8 cellular contexts compared by ENCODE assay signal in the genomic region with DNA sequence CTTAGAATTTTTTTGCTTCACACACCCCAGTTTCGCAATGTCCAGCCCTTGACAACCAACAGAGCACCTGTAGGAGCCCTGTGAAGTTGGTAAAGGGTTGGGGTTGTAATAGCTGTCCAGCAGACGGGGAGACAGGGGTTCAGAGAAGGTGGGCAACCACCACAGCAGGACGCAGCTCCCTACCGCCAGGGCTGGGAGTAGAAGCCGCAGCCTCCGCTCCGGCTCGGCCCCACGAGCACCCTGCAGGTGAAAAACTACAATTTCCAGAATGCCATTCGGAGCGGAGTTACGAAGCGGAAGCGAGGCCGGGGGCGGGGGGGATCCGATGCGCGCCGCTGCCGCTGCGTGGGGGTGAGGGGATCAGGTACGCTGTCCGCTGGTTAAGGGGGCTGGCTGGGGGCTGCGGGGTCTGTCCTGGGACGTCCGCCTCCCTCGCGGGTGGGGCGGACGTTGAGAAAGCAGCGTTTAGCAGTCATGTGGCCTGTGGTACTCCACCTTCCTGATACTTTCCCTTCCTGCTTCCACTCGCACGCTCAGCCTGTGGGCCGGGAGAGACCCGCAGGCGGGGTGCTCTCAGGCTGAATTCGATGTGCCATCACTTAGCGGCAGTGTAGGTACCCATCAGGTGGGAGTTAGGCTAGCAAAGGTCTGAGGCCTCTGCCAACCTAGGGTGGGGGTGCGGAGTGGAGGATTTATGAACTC.
A peak's percentile ranks its signal among the peaks of the same experiment; 100 is the strongest.
DNase-seq lines count a peak whose midpoint lies in the region; ATAC-seq and FAIRE-seq lines count a peak whose summit lies in the region.

A gene with protein sequence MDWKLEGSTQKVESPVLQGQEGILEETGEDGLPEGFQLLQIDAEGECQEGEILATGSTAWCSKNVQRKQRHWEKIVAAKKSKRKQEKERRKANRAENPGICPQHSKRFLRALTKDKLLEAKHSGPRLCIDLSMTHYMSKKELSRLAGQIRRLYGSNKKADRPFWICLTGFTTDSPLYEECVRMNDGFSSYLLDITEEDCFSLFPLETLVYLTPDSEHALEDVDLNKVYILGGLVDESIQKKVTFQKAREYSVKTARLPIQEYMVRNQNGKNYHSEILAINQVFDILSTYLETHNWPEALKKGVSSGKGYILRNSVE (plus strand): TSS at position 317 of the 702 bp plus-strand sequence. CDS start 8,127 bp downstream, outside the sequence.

- H3K36me3 ChIP-seq in BLaER1 = peaks cover 9% of the 10 kb centered on the region; the same call in 1 of the 2 replicates

- no peaks in the 10 kb centered on the region for H3K27me3 ChIP-seq in BLaER1

- no peaks in the 10 kb centered on the region; the same call in 1 of the 2 replicates for H3K9me3 ChIP-seq in BLaER1

- peak within 1 kb of the TSS; percentile 88 for H3K27ac ChIP-seq in BLaER1

- peak within 1 kb of the TSS; percentile 88 for H3K4me2 ChIP-seq in BLaER1

- peak within 1 kb of the TSS; percentile 81 for H3K4me3 ChIP-seq in BLaER1

- no peaks in the 10 kb centered on the region for H4K20me1 ChIP-seq in BLaER1

- DNase-seq in GM19239 (ENCODE audit: insufficient read length, low spot score) (peak; percentile 95), NOMO-1 (lab: John Stamatoyannopoulos, UW; ENCODE audit: unreplicated experiment in 2 of 2) (peak; percentile 32 to 57), epidermal melanocyte (ENCODE audit: insufficient read length, low spot score) (peak; percentile 92), midbrain (lab: John Stamatoyannopoulos, UW) (peak; percentile 81)
- peak; percentile 77 for DNase-seq in activated CD8-positive, alpha-beta memory T cell treated with anti-CD3 and anti-CD28 coated beads, Interleukin-2, amount 50 U/mL, for 4 hours
- DNase-seq in stimulated activated CD8-positive, alpha-beta memory T cell treated with anti-CD3 and anti-CD28 coated beads, Interleukin-15, amount 100 ng/mL, for 48 hours (ENCODE audit: low read depth in 2 of 2) = peak; percentile 57 to 65

- peak; percentile 94 for FAIRE-seq in GM19239 (lab: Jason Lieb, UNC)

- H3K4me1 ChIP-seq in BLaER1 = peaks cover 13% of the 10 kb centered on the region

- peak; percentile 74 for ATAC-seq in HG03469 (IDR thresholded peaks at IDR 0.05; ENCODE audit: unreplicated experiment)

- peak within 1 kb of the TSS; percentile 88 for H3K9ac ChIP-seq in BLaER1

Comparison
In these comparisons a context has a peak if more than half of its experiments do, and no peak if none do; other contexts are left out.
1. Peak in every context shown above with its lines: DNase-seq, ATAC-seq, H3K4me3 ChIP-seq and H3K27ac ChIP-seq.
2. DNase-seq: peak in every context shown above with its lines; median percentile 95 in GM19239; 92 in epidermal melanocyte; 81 in midbrain; 77 in activated CD8-positive, alpha-beta memory T cell treated with anti-CD3 and anti-CD28 coated beads, Interleukin-2, amount 50 U/mL, for 4 hours; 61 in stimulated activated CD8-positive, alpha-beta memory T cell treated with anti-CD3 and anti-CD28 coated beads, Interleukin-15, amount 100 ng/mL, for 48 hours; 44 in NOMO-1.